23 cellular contexts compared by ENCODE assay signal in genomic region chr6:125981566-125982185, GRCh38.
"Had no signal": no experiment of that assay in that cellular context is flagged by ENCODE, and none has a peak within 500 bp of the region (broad histone marks: within the 10 kb centered on the region; RNA-seq: fewer than 3 reads in every experiment).

No MANE protein-coding gene starts in this region.

- H3K9ac ChIP-seq: SK-N-SH had no signal

- H3K36me3 ChIP-seq: MG63 had no signal

- H3K27ac ChIP-seq: HL-60, RWPE1 had no signal

- H3K4me3 ChIP-seq: MG63 had no signal

- H3K4me2 ChIP-seq: SK-N-SH had no signal

- FAIRE-seq: HTR-8/SVneo had no signal

- ATAC-seq: Panc1, PC-3 had no signal

- DNase-seq: Karpas-422, KG1, MG63, NCI-H1092 treated with DMSO at 0.1 percent for 48 hours, NCI-H1436, NCI-H187, NCI-H2029, NCI-H2081 treated with DMSO at 0.1 percent for 48 hours, NCI-H2171, NCI-H226, NCI-H446, NCI-H510A, NCI-H524 treated with DMSO at 0.1 percent for 48 hours, NCI-H69, NCI-H774, PC-3, SHP77, SK-N-SH, SW 1271 had no signal

- H3K9me3 ChIP-seq: MG63, SK-N-SH had no signal

- H3K27me3 ChIP-seq: MG63 had no signal
